ENCODE assay signal across 1 cellular context in genomic region chr11:83256602-83257340, GRCh38.
TF ChIP-seq lines count a peak whose summit lies in the region.

No MANE protein-coding gene starts in this region.

TF ChIP-seq in GM23338, 12 proteins besides CTCF, POLR2A, EP300 and RAD21 (continued from another document):
- TF ChIP-seq, protein P1, sequence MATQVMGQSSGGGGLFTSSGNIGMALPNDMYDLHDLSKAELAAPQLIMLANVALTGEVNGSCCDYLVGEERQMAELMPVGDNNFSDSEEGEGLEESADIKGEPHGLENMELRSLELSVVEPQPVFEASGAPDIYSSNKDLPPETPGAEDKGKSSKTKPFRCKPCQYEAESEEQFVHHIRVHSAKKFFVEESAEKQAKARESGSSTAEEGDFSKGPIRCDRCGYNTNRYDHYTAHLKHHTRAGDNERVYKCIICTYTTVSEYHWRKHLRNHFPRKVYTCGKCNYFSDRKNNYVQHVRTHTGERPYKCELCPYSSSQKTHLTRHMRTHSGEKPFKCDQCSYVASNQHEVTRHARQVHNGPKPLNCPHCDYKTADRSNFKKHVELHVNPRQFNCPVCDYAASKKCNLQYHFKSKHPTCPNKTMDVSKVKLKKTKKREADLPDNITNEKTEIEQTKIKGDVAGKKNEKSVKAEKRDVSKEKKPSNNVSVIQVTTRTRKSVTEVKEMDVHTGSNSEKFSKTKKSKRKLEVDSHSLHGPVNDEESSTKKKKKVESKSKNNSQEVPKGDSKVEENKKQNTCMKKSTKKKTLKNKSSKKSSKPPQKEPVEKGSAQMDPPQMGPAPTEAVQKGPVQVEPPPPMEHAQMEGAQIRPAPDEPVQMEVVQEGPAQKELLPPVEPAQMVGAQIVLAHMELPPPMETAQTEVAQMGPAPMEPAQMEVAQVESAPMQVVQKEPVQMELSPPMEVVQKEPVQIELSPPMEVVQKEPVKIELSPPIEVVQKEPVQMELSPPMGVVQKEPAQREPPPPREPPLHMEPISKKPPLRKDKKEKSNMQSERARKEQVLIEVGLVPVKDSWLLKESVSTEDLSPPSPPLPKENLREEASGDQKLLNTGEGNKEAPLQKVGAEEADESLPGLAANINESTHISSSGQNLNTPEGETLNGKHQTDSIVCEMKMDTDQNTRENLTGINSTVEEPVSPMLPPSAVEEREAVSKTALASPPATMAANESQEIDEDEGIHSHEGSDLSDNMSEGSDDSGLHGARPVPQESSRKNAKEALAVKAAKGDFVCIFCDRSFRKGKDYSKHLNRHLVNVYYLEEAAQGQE (IDR thresholded peaks at IDR 0.05; ENCODE audit: unreplicated experiment): no peak
- TF ChIP-seq EZH2phosphoT487 (IDR thresholded peaks at IDR 0.05; ENCODE audit: unreplicated experiment) (no peak), ZNF331 (CRISPR knock-in tag; IDR thresholded peaks at IDR 0.05; ENCODE audit: low read depth) (no peak)
TF ChIP-seq in GM23338: peak in this region for 0.
